Comparison of ENCODE assay signal across 24 cellular contexts in genomic region chr3:183871541-183871940, GRCh38. TPM values are rescaled to one million over a fixed set of nuclear protein-coding genes. Genes with fewer than 3 reads are reported as not detected.
"Had no signal": no experiment of that assay in that cellular context is flagged by ENCODE, and none has a peak within 500 bp of the region (broad histone marks: within the 10 kb centered on the region; RNA-seq: fewer than 3 reads in every experiment).

No MANE protein-coding gene starts in this region.

- H3K4me1 Mint-ChIP-seq: mesothelial cell of epicardium had no signal

- H3K36me3 ChIP-seq: ovary had no signal

- H3K9me3 ChIP-seq: left lung, lower lobe of right lung, ovary, right atrium auricular region, right lobe of liver, stomach, testis, thyroid gland, transverse colon, upper lobe of left lung, vagina had no signal

- H3K27me3 ChIP-seq: left lung, ovary, right atrium auricular region, right lobe of liver, stomach, testis, thyroid gland, transverse colon, upper lobe of left lung, vagina had no signal

- H3K27me3 Mint-ChIP-seq: naive B cell; progenitor cell of endocrine pancreas; stimulated activated naive B cell treated with anti-CD40 and anti-IgM and Interleukin-4, amounts not matched to agents 10 μg/mL and 1 μg/mL and 100 μg/mL, for 72 hours had no signal

- H3K4me1 ChIP-seq: lower lobe of right lung, testis, thyroid gland had no signal

- H3K4me3 Mint-ChIP-seq: mesothelial cell of epicardium; natural killer cell; stimulated activated naive B cell treated with anti-CD40 and anti-IgM and Interleukin-4, amounts not matched to agents 10 μg/mL and 1 μg/mL and 100 μg/mL, for 72 hours had no signal

- H3K27ac ChIP-seq: left lung, lower lobe of right lung, ovary, right atrium auricular region, right lobe of liver, stomach, testis, thyroid gland, transverse colon, upper lobe of left lung, vagina had no signal

- H3K27ac Mint-ChIP-seq: mesothelial cell of epicardium; natural killer cell; progenitor cell of endocrine pancreas; stimulated activated naive B cell treated with anti-CD40 and anti-IgM and Interleukin-4, amounts not matched to agents 10 μg/mL and 1 μg/mL and 100 μg/mL, for 72 hours had no signal

- H3K36me3 Mint-ChIP-seq: natural killer cell had no signal

- H3K4me3 ChIP-seq: left lung, lower lobe of right lung, ovary, right atrium auricular region, right lobe of liver, stomach, testis, thyroid gland, transverse colon, upper lobe of left lung, vagina had no signal

- FAIRE-seq: kidney had no signal

- DNase-seq: kidney; left colon; left lung; lower lobe of right lung; mesendoderm; naive B cell; natural killer cell; ovary; right lobe of liver; stimulated activated CD4-positive, alpha-beta T cell treated with anti-CD3 and anti-CD28 coated beads, Interleukin-12 subunit alpha, Interleukin-12 subunit beta, amount 100 ng/mL, for 4 hours; stimulated activated CD4-positive, alpha-beta T cell treated with anti-CD3 and anti-CD28 coated beads, Interleukin-15, amount 100 ng/mL, for 24 hours; stimulated activated CD4-positive, alpha-beta T cell treated with anti-CD3 and anti-CD28 coated beads, Interleukin-2, amount 100 ng/mL, for 24 hours; stimulated activated CD4-positive, alpha-beta T cell treated with anti-CD3 and anti-CD28 coated beads, Interleukin-4, amount 100 ng/mL, for 1 hour; stimulated activated naive B cell treated with anti-CD40 and anti-IgM and Interleukin-4, amounts not matched to agents 10 μg/mL and 1 μg/mL and 100 μg/mL, for 72 hours; stimulated activated naive CD8-positive, alpha-beta T cell treated with anti-CD3 and anti-CD28 coated beads, Interleukin-15, Interleukin-2, amounts not matched to agents 100 U/mL and 50 U/mL, for 24 hours; stomach; testis; thyroid gland; transverse colon; upper lobe of left lung had no signal

- ATAC-seq: left colon; left lung; lower lobe of right lung; natural killer cell; right lobe of liver; stimulated activated naive B cell treated with anti-CD40 and anti-IgM and Interleukin-4, amounts not matched to agents 10 μg/mL and 1 μg/mL and 100 μg/mL, for 72 hours; stimulated activated naive CD8-positive, alpha-beta T cell treated with anti-CD3 and anti-CD28 coated beads, Interleukin-15, Interleukin-2, amounts not matched to agents 100 U/mL and 50 U/mL, for 24 hours had no signal

- H3K9me3 Mint-ChIP-seq: mesothelial cell of epicardium; naive B cell; natural killer cell; stimulated activated naive B cell treated with anti-CD40 and anti-IgM and Interleukin-4, amounts not matched to agents 10 μg/mL and 1 μg/mL and 100 μg/mL, for 72 hours had no signal

RNA-seq across cellular contexts. Expression of gene MAP6D1, which starts 46.2 kb away (rescaled TPM):
- total RNA-seq: vagina had no signal
